ENCODE assay signal across 1 cellular context in the genomic region with DNA sequence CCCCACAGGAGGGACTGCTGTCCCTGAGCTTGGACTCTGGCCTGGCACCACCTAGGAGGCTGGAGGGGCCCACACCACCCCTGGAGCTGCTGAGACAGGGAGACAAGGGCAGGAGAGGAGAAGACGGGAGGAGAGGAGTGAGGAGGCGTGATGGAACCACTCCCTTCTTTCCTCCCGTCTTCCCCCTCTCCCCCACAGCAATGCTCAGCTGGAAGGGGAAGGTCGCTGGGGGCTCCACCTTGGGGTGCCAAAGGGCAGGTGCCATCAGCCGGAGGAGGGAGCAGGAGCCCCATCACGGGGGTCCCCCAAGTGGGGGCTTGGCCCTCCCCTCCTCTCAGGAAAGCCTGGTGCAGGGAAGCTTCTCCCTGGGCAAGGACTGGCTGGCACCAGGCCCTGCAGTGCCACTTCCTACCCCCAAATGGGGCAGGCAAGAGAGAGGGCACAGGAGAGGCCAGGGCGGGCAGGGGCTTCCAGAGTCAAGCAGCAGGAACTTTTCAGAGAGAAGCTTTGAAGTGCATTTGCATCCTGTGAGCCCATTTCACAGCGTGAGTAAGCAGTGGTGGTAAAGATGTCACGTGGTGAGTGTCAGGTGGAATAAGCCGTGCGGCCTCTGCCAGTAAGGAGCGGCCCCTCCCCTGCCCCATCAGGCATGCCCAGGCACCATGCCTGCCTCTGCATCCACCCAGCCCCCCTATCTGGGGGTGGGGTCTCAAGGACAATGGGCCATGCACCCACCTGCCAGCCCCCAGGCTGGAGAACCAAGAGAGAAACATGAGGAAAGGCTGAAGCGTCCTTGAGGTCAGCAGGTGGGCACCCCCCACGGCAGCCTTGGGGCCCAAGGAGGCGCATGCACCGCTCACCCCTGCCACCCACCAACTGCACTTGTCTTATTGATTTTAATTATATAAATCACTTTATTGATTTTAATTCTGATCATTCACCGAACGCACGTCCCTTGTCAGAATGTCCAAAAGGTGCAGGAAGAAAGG.
A peak's percentile ranks its signal among the peaks of the same experiment; 100 is the strongest.
TF ChIP-seq lines count a peak whose summit lies in the region.

No MANE protein-coding gene starts in this region.

TF ChIP-seq in HepG2, 621 proteins besides CTCF, POLR2A, EP300 and RAD21 (continued from another document and continues in another):
- no peak for TF ChIP-seq PREB (CRISPR knock-in tag; IDR thresholded peaks at IDR 0.05)
- no peak for TF ChIP-seq NFKB2 (CRISPR knock-in tag; IDR thresholded peaks at IDR 0.05; ENCODE audit: borderline replicate concordance)
- TF ChIP-seq NR3C1 (CRISPR knock-in tag; IDR thresholded peaks at IDR 0.05) = no peak
- TF ChIP-seq ZNF234 (CRISPR knock-in tag; conservative IDR thresholded peaks at IDR 0.05) = no peak
- TF ChIP-seq FOXM1 (CRISPR knock-in tag; IDR thresholded peaks at IDR 0.05) = no peak
- no peak for TF ChIP-seq YEATS4 (CRISPR knock-in tag; IDR thresholded peaks at IDR 0.05; ENCODE audit: borderline replicate concordance)
- peak; percentile 38; the same call in 1 of the 2 replicates for TF ChIP-seq ZNF776 (CRISPR knock-in tag; IDR thresholded peaks at IDR 0.05)
- TF ChIP-seq ZNF558 (CRISPR knock-in tag; IDR thresholded peaks at IDR 0.05; ENCODE audit: borderline replicate concordance) = 0 out of 2 replicates have a peak, but pooled peaks have one; percentile 34
- no peak for TF ChIP-seq ZBTB37 (CRISPR knock-in tag; IDR thresholded peaks at IDR 0.05)
- no peak for TF ChIP-seq ATM (IDR thresholded peaks at IDR 0.05; ENCODE audit: borderline replicate concordance)
- no peak for TF ChIP-seq ZNF879 (CRISPR knock-in tag; IDR thresholded peaks at IDR 0.05)
- TF ChIP-seq ZSCAN30 (CRISPR knock-in tag; IDR thresholded peaks at IDR 0.05) = no peak
- no peak; the same call in 1 of the 2 replicates for TF ChIP-seq REPIN1 (CRISPR knock-in tag; IDR thresholded peaks at IDR 0.05; ENCODE audit: borderline replicate concordance, low read depth)
- no peak for TF ChIP-seq ZNF138 (CRISPR knock-in tag; IDR thresholded peaks at IDR 0.05; ENCODE audit: low read depth)
- TF ChIP-seq HOXA9 (CRISPR knock-in tag; IDR thresholded peaks at IDR 0.05; ENCODE audit: borderline replicate concordance) = no peak
- no peak for TF ChIP-seq MZF1 (CRISPR knock-in tag; IDR thresholded peaks at IDR 0.05; ENCODE audit: borderline replicate concordance)
- no peak for TF ChIP-seq ZNF512B (CRISPR knock-in tag; IDR thresholded peaks at IDR 0.05; ENCODE audit: borderline replicate concordance)
- no peak for TF ChIP-seq ZNF792 (CRISPR knock-in tag; IDR thresholded peaks at IDR 0.05)
- TF ChIP-seq DPF2 (CRISPR knock-in tag; IDR thresholded peaks at IDR 0.05; ENCODE audit: borderline replicate concordance, low read depth) = no peak
- no peak for TF ChIP-seq MAFK (conservative IDR thresholded peaks at IDR 0.05 in 1 of 2, IDR thresholded peaks at IDR 0.05 in 1 of 2; ENCODE audit: low read length in 2 of 2)
- TF ChIP-seq ZNF329 (CRISPR knock-in tag; IDR thresholded peaks at IDR 0.05; ENCODE audit: low read depth) = no peak
- no peak for TF ChIP-seq NFE2L1 (CRISPR knock-in tag; IDR thresholded peaks at IDR 0.05; ENCODE audit: borderline replicate concordance)
- no peak for TF ChIP-seq SMC3 (IDR thresholded peaks at IDR 0.05; ENCODE audit: low read length)
- TF ChIP-seq ZSCAN20 (CRISPR knock-in tag; IDR thresholded peaks at IDR 0.05; ENCODE audit: borderline replicate concordance) = no peak
- no peak for TF ChIP-seq XRCC5 (optimal IDR thresholded peaks at IDR 0.05; ENCODE audit: low read length)
- no peak for TF ChIP-seq HIVEP1 (CRISPR knock-in tag; IDR thresholded peaks at IDR 0.05)
- TF ChIP-seq BATF2 (CRISPR knock-in tag; IDR thresholded peaks at IDR 0.05) = no peak
- TF ChIP-seq DNMT1 (CRISPR knock-in tag; IDR thresholded peaks at IDR 0.05) = no peak
- TF ChIP-seq ZNF788 (CRISPR knock-in tag; IDR thresholded peaks at IDR 0.05; ENCODE audit: borderline replicate concordance) = no peak
- 0 out of 2 replicates have a peak, but pooled peaks have one; percentile 17 for TF ChIP-seq SAP130 (CRISPR knock-in tag; IDR thresholded peaks at IDR 0.05; ENCODE audit: low read depth)
- no peak for TF ChIP-seq ZNF510 (CRISPR knock-in tag; IDR thresholded peaks at IDR 0.05; ENCODE audit: low read depth)
- TF ChIP-seq NR2C2 (CRISPR knock-in tag; IDR thresholded peaks at IDR 0.05; ENCODE audit: borderline replicate concordance) = no peak
- TF ChIP-seq ELF1 (CRISPR knock-in tag; IDR thresholded peaks at IDR 0.05) = no peak
- TF ChIP-seq ZNF556 (CRISPR knock-in tag; IDR thresholded peaks at IDR 0.05; ENCODE audit: borderline replicate concordance) = no peak; the same call in 1 of the 2 replicates
- TF ChIP-seq FOXA1 (IDR thresholded peaks at IDR 0.05) = no peak
- no peak for TF ChIP-seq FOXA1 (CRISPR knock-in tag; IDR thresholded peaks at IDR 0.05)
- TF ChIP-seq, protein P1, sequence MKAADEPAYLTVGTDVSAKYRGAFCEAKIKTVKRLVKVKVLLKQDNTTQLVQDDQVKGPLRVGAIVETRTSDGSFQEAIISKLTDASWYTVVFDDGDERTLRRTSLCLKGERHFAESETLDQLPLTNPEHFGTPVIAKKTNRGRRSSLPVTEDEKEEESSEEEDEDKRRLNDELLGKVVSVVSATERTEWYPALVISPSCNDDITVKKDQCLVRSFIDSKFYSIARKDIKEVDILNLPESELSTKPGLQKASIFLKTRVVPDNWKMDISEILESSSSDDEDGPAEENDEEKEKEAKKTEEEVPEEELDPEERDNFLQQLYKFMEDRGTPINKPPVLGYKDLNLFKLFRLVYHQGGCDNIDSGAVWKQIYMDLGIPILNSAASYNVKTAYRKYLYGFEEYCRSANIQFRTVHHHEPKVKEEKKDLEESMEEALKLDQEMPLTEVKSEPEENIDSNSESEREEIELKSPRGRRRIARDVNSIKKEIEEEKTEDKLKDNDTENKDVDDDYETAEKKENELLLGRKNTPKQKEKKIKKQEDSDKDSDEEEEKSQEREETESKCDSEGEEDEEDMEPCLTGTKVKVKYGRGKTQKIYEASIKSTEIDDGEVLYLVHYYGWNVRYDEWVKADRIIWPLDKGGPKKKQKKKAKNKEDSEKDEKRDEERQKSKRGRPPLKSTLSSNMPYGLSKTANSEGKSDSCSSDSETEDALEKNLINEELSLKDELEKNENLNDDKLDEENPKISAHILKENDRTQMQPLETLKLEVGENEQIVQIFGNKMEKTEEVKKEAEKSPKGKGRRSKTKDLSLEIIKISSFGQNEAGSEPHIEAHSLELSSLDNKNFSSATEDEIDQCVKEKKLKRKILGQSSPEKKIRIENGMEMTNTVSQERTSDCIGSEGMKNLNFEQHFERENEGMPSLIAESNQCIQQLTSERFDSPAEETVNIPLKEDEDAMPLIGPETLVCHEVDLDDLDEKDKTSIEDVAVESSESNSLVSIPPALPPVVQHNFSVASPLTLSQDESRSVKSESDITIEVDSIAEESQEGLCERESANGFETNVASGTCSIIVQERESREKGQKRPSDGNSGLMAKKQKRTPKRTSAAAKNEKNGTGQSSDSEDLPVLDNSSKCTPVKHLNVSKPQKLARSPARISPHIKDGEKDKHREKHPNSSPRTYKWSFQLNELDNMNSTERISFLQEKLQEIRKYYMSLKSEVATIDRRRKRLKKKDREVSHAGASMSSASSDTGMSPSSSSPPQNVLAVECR (CRISPR knock-in tag; IDR thresholded peaks at IDR 0.05; ENCODE audit: borderline replicate concordance) = no peak
- TF ChIP-seq PRDM4 (CRISPR knock-in tag; IDR thresholded peaks at IDR 0.05; ENCODE audit: borderline replicate concordance) = no peak
- TF ChIP-seq ZNF441 (CRISPR knock-in tag; IDR thresholded peaks at IDR 0.05; ENCODE audit: borderline replicate concordance) = no peak
- peak; percentile 68; the same call in 1 of the 2 replicates for TF ChIP-seq ZNF709 (CRISPR knock-in tag; IDR thresholded peaks at IDR 0.05)
- TF ChIP-seq ZNF670 (CRISPR knock-in tag; IDR thresholded peaks at IDR 0.05; ENCODE audit: borderline replicate concordance) = no peak
- TF ChIP-seq, protein P2, sequence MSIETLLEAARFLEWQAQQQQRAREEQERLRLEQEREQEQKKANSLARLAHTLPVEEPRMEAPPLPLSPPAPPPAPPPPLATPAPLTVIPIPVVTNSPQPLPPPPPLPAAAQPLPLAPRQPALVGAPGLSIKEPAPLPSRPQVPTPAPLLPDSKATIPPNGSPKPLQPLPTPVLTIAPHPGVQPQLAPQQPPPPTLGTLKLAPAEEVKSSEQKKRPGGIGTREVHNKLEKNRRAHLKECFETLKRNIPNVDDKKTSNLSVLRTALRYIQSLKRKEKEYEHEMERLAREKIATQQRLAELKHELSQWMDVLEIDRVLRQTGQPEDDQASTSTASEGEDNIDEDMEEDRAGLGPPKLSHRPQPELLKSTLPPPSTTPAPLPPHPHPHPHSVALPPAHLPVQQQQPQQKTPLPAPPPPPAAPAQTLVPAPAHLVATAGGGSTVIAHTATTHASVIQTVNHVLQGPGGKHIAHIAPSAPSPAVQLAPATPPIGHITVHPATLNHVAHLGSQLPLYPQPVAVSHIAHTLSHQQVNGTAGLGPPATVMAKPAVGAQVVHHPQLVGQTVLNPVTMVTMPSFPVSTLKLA (IDR thresholded peaks at IDR 0.05) = no peak
- TF ChIP-seq NPAS2 (CRISPR knock-in tag; IDR thresholded peaks at IDR 0.05; ENCODE audit: borderline replicate concordance) = no peak
